ENCODE assay signal across 9 cellular contexts in the genomic region with DNA sequence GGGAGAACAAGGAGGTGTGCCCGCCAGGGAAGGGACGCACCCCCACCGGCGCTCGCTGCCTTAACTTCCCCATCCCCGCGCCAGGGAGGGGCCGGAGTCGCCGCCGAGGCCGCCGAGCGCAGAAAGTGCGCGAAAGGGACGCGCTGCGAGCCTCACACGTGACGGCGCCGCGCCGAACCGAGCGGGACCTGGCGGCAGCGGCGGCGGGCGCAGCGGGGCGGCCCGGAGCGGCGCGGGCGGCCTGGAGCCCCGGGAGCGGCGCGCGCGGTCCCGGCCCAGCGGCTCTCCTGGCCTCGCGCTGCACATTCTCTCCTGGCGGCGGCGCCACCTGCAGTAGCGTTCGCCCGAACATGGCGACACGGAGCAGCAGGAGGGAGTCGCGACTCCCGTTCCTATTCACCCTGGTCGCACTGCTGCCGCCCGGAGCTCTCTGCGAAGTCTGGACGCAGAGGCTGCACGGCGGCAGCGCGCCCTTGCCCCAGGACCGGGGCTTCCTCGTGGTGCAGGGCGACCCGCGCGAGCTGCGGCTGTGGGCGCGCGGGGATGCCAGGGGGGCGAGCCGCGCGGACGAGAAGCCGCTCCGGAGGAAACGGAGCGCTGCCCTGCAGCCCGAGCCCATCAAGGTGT. TPM values are rescaled to one million over a fixed set of nuclear protein-coding genes. Genes with fewer than 3 reads are reported as not detected.
A peak's percentile ranks its signal among the peaks of the same experiment; 100 is the strongest.
DNase-seq lines count a peak whose midpoint lies in the region; ATAC-seq, FAIRE-seq and TF ChIP-seq lines count a peak whose summit lies in the region.
"Had no signal": no experiment of that assay in that cellular context is flagged by ENCODE, and none has a peak within 500 bp of the region (broad histone marks: within the 10 kb centered on the region; RNA-seq: fewer than 3 reads in every experiment).

A gene with protein sequence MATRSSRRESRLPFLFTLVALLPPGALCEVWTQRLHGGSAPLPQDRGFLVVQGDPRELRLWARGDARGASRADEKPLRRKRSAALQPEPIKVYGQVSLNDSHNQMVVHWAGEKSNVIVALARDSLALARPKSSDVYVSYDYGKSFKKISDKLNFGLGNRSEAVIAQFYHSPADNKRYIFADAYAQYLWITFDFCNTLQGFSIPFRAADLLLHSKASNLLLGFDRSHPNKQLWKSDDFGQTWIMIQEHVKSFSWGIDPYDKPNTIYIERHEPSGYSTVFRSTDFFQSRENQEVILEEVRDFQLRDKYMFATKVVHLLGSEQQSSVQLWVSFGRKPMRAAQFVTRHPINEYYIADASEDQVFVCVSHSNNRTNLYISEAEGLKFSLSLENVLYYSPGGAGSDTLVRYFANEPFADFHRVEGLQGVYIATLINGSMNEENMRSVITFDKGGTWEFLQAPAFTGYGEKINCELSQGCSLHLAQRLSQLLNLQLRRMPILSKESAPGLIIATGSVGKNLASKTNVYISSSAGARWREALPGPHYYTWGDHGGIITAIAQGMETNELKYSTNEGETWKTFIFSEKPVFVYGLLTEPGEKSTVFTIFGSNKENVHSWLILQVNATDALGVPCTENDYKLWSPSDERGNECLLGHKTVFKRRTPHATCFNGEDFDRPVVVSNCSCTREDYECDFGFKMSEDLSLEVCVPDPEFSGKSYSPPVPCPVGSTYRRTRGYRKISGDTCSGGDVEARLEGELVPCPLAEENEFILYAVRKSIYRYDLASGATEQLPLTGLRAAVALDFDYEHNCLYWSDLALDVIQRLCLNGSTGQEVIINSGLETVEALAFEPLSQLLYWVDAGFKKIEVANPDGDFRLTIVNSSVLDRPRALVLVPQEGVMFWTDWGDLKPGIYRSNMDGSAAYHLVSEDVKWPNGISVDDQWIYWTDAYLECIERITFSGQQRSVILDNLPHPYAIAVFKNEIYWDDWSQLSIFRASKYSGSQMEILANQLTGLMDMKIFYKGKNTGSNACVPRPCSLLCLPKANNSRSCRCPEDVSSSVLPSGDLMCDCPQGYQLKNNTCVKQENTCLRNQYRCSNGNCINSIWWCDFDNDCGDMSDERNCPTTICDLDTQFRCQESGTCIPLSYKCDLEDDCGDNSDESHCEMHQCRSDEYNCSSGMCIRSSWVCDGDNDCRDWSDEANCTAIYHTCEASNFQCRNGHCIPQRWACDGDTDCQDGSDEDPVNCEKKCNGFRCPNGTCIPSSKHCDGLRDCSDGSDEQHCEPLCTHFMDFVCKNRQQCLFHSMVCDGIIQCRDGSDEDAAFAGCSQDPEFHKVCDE (N-terminal part only) (plus strand): TSS at position 333 of the 627 bp plus-strand sequence. CDS start 18 bp downstream, at position 351.

- peak; percentile 33 for TF ChIP-seq CTCF in CD8-positive, alpha-beta T cell (IDR thresholded peaks at IDR 0.05)
- peak; percentile 5 for TF ChIP-seq CTCF in HL-60 (IDR thresholded peaks at IDR 0.05; ENCODE audit: insufficient read depth, low read length)
- peak; percentile 82 for TF ChIP-seq CTCF in RWPE1 (conservative IDR thresholded peaks at IDR 0.05; ENCODE audit: low read depth)
- peak; percentile 45 for TF ChIP-seq CTCF in cardiac muscle cell (IDR thresholded peaks at IDR 0.05; ENCODE audit: low read depth, low read length)
- TF ChIP-seq CTCF in pancreas (IDR thresholded peaks at IDR 0.05), result peak in 3 of 4 donors; percentile 13 to 18 (median 15)

- H3K4me1 Mint-ChIP-seq in CD8-positive, alpha-beta T cell (ENCODE audit: low read depth), result peaks cover 89% of the 10 kb centered on the region
- peaks cover 83% of the 10 kb centered on the region for H3K4me1 Mint-ChIP-seq in activated naive CD8-positive, alpha-beta T cell treated with anti-CD3 and anti-CD28 coated beads for 36 hours

- ATAC-seq in CD8-positive, alpha-beta T cell, result peak; percentile 56
- ATAC-seq in GM19372 (IDR thresholded peaks at IDR 0.05; ENCODE audit: low read depth, unreplicated experiment) (peak; percentile 46), pancreas (peak; percentile 87 to 93 (median 88))

- POLR2A ChIA-PET in CD8-positive, alpha-beta T cell (lab: Charles Lee), result interaction anchor here (0.6 to 7.2 kb wide), 31 partner anchors 9 to 160 kb away, joined by 3 to 178 read pairs (median 5); a partner anchor contains a TSS
- POLR2A ChIA-PET in RWPE1 (lab: Yijun Ruan, JAX; ENCODE audit: low non-redundant PET), result no interaction called here

- H3K4me1 ChIP-seq in CD8-positive, alpha-beta T cell (ENCODE audit: insufficient read depth, low read length), result peaks cover 77% of the 10 kb centered on the region
- H3K4me1 ChIP-seq in cardiac muscle cell (ENCODE audit: low read depth), result peaks cover 4% of the 10 kb centered on the region
- H3K4me1 ChIP-seq in pancreas, result no peaks in the 10 kb centered on the region

- DNase-seq in CD8-positive, alpha-beta T cell, result peak; percentile 58 to 86 (median 77)
- peak; percentile 61 to 74 for DNase-seq in HL-60 (ENCODE audit: low read depth in 1 of 2, low spot score in 1 of 2)
- peak; percentile 58 for DNase-seq in RWPE1 (ENCODE audit: low spot score)
- DNase-seq in activated naive CD8-positive, alpha-beta T cell treated with anti-CD3 and anti-CD28 coated beads for 36 hours, result peak; percentile 83
- DNase-seq in cardiac muscle cell (ENCODE audit: low read depth in 1 of 2, low spot score in 1 of 2), result peak; percentile 38 to 89
- peak; percentile 55 to 84 (median 70) for DNase-seq in pancreas
- DNase-seq in urothelium cell line (ENCODE audit: low spot score), result peak; percentile 78

- H3K36me3 ChIP-seq in CD8-positive, alpha-beta T cell (ENCODE audit: insufficient read depth, low read length), result no peaks in the 10 kb centered on the region
- H3K36me3 ChIP-seq in cardiac muscle cell, result no peaks in the 10 kb centered on the region
- H3K36me3 ChIP-seq in pancreas, result no peaks in the 10 kb centered on the region

- H3K27ac ChIP-seq in CD8-positive, alpha-beta T cell (ENCODE audit: low read depth, low read length), result peak within 1 kb of the TSS; percentile 86
- H3K27ac ChIP-seq in HL-60 (replicated peaks), result peak within 1 kb of the TSS; percentile 80
- H3K27ac ChIP-seq in RWPE1, result peak within 1 kb of the TSS; percentile 60
- H3K27ac ChIP-seq in cardiac muscle cell, result no peak within 1 kb of the TSS
- H3K27ac ChIP-seq in pancreas, result peak within 1 kb of the TSS; percentile 51 to 74 (median 69)

- H3K27me3 Mint-ChIP-seq in CD8-positive, alpha-beta T cell (ENCODE audit: low read depth), result no peaks in the 10 kb centered on the region
- no peaks in the 10 kb centered on the region for H3K27me3 Mint-ChIP-seq in activated naive CD8-positive, alpha-beta T cell treated with anti-CD3 and anti-CD28 coated beads for 36 hours

- H3K27ac Mint-ChIP-seq in CD8-positive, alpha-beta T cell, result peak within 1 kb of the TSS; percentile 95
- peak within 1 kb of the TSS; percentile 99 for H3K27ac Mint-ChIP-seq in activated naive CD8-positive, alpha-beta T cell treated with anti-CD3 and anti-CD28 coated beads for 36 hours

- intact Hi-C loops in CD8-positive, alpha-beta T cell (cut with DNase I, micrococcal nuclease), result loop anchor here (1.0 to 5.0 kb wide), 7 partner anchors 12 to 159 kb away; a partner anchor contains a TSS
- intact Hi-C loops in pancreas (cut with DNase I), result no loop called here

- FAIRE-seq in pancreas (lab: Jason Lieb, UNC) (no peak), urothelium cell line (lab: Jason Lieb, UNC) (no peak)
- FAIRE-seq: endometrium had no signal

- H3K9me3 Mint-ChIP-seq in CD8-positive, alpha-beta T cell, result peaks cover 9% of the 10 kb centered on the region
- no peaks in the 10 kb centered on the region for H3K9me3 Mint-ChIP-seq in activated naive CD8-positive, alpha-beta T cell treated with anti-CD3 and anti-CD28 coated beads for 36 hours

- CTCF ChIA-PET in CD8-positive, alpha-beta T cell (lab: Charles Lee), result interaction anchor here (0.7 to 3.3 kb wide), 15 partner anchors 8 to 160 kb away, joined by 3 to 15 read pairs (median 4); a partner anchor contains a TSS
- CTCF ChIA-PET in RWPE1 (lab: Yijun Ruan, JAX), result interaction anchor here (0.5 to 1.5 kb wide), 9 partner anchors 13 to 152 kb away, joined by 3 to 7 read pairs (median 4); no protein-coding TSS in a partner anchor

- 0 to 1% methylated on average over 60 to 89 of the region's 89 CpGs for WGBS in pancreas, 2 donors

- no peaks in the 10 kb centered on the region for H3K9me3 ChIP-seq in CD8-positive, alpha-beta T cell (ENCODE audit: low read length)
- H3K9me3 ChIP-seq in cardiac muscle cell (ENCODE audit: low read depth) (no peaks in the 10 kb centered on the region), pancreas (no peaks in the 10 kb centered on the region)

- H3K36me3 Mint-ChIP-seq in CD8-positive, alpha-beta T cell, result peaks cover 58% of the 10 kb centered on the region
- peaks cover 49% of the 10 kb centered on the region for H3K36me3 Mint-ChIP-seq in activated naive CD8-positive, alpha-beta T cell treated with anti-CD3 and anti-CD28 coated beads for 36 hours

- H3K27me3 ChIP-seq in CD8-positive, alpha-beta T cell (ENCODE audit: insufficient read depth, low read length), result no peaks in the 10 kb centered on the region
- H3K27me3 ChIP-seq in HL-60 (ENCODE audit: insufficient read depth, poor library complexity, severe bottlenecking), result no peaks in the 10 kb centered on the region
- H3K27me3 ChIP-seq in cardiac muscle cell, result no peaks in the 10 kb centered on the region
- H3K27me3 ChIP-seq in pancreas, result no peaks in the 10 kb centered on the region

- H3K4me3 Mint-ChIP-seq in CD8-positive, alpha-beta T cell, result peak within 1 kb of the TSS; percentile 94
- H3K4me3 Mint-ChIP-seq in activated naive CD8-positive, alpha-beta T cell treated with anti-CD3 and anti-CD28 coated beads for 36 hours, result peak within 1 kb of the TSS; percentile 91

- peak within 1 kb of the TSS; percentile 86 for H3K4me3 ChIP-seq in CD8-positive, alpha-beta T cell (ENCODE audit: low read depth, low read length)
- H3K4me3 ChIP-seq in HL-60 (replicated peaks; ENCODE audit: insufficient read depth, low read length), result peak within 1 kb of the TSS; percentile 73
- peak within 1 kb of the TSS; percentile 52 for H3K4me3 ChIP-seq in cardiac muscle cell
- H3K4me3 ChIP-seq in pancreas, result peak within 1 kb of the TSS; percentile 49 to 77 (median 64)

RNA-seq across cellular contexts. Expression of the gene that starts here (rescaled TPM):
- 100 to 1,000 TPM; 170 TPM for total RNA-seq in CD8-positive, alpha-beta T cell
- 10 to 100 TPM; 47.5 to 47.9 TPM for total RNA-seq in activated naive CD8-positive, alpha-beta T cell treated with anti-CD3 and anti-CD28 coated beads for 36 hours
- 9.8 and 18.2 TPM in 2 replicates for total RNA-seq in cardiac muscle cell
- polyA plus RNA-seq in cardiac muscle cell, result 6.4 and 17.1 TPM in 2 replicates
- 10 to 100 TPM; 11.2 to 47.5 (median 16.5) TPM for total RNA-seq in pancreas
- polyA plus RNA-seq in pancreas, result 10 to 100 TPM in 1 of 2 donors, 1 to 10 TPM in 1; 2.7 to 10.9 TPM

Comparison
In these comparisons a context has a peak if more than half of its experiments do, and no peak if none do; other contexts are left out.
1. CTCF ChIP-seq: peak in every context shown above with its lines; median percentile 82 in RWPE1; 45 in cardiac muscle cell; 33 in CD8-positive, alpha-beta T cell; 15 in pancreas; 5 in HL-60.
2. intact Hi-C loops: an anchor here in CD8-positive, alpha-beta T cell (1.0 to 5.0 kb wide); none called in pancreas.